39 cellular contexts compared by ENCODE assay signal in genomic region chr19:57961785-57962184, GRCh38. TPM values are rescaled to one million over a fixed set of nuclear protein-coding genes. Genes with fewer than 3 reads are reported as not detected.
"Had no signal": no experiment of that assay in that cellular context is flagged by ENCODE, and none has a peak within 500 bp of the region (broad histone marks: within the 10 kb centered on the region; RNA-seq: fewer than 3 reads in every experiment).

No MANE protein-coding gene starts in this region.

- H3K36me3 Mint-ChIP-seq: activated naive CD4-positive, alpha-beta T cell treated with anti-CD3 and anti-CD28 coated beads, Interleukin-2, amount 10 ng/mL, durations not matched to agents 7 days and 5 days had no signal

- H3K36me3 ChIP-seq: adrenal gland, ascending aorta, brain microvascular endothelial cell, breast epithelium, cardiac muscle cell had no signal

- H3K4me3 Mint-ChIP-seq: activated naive CD4-positive, alpha-beta T cell treated with anti-CD3 and anti-CD28 coated beads for 36 hours; activated naive CD4-positive, alpha-beta T cell treated with anti-CD3 and anti-CD28 coated beads, Interleukin-2, amount 10 ng/mL, durations not matched to agents 7 days and 5 days; activated naive CD4-positive, alpha-beta T cell treated with anti-CD3 and anti-CD28 coated beads, Interleukin-2, amount 50 U/mL, for 24 hours; activated naive CD8-positive, alpha-beta T cell; activated naive CD8-positive, alpha-beta T cell treated with anti-CD3 and anti-CD28 coated beads for 36 hours; activated naive CD8-positive, alpha-beta T cell treated with anti-CD3 and anti-CD28 coated beads, Interleukin-2, amount 10 ng/mL, durations not matched to agents 7 days and 5 days; activated naive CD8-positive, alpha-beta T cell treated with anti-CD3 and anti-CD28 coated beads, Interleukin-2, amount 50 U/mL, for 24 hours; activated T-cell treated with anti-CD3 and anti-CD28 coated beads, Interleukin-2, amount 50 U/mL, for 4 hours; activated T-cell treated with anti-CD3 and anti-CD28 coated beads, Interleukin-2, amount 50 U/mL, for 72 hours; activated T-helper 1 cell treated with anti-CD3 and anti-CD28 coated beads, Interleukin-12 subunit alpha, Interleukin-12 subunit beta, Interleukin-2, Interleukin-4 antibody, amounts not matched to agents 30 ng/mL and 10 ng/mL and 1 ng/mL, durations not matched to agents 14 hours and 24 hours and 36 hours; activated T-helper 17 cell treated with anti-CD3 and anti-CD28 coated beads, Interleukin-2, amount 50 U/mL, for 72 hours; brain; central memory CD8-positive, alpha-beta T cell had no signal

- FAIRE-seq: astrocyte, bronchial epithelial cell, colon had no signal

- H3K4me3 ChIP-seq: adrenal gland, ascending aorta, body of pancreas, breast epithelium, cardiac muscle cell had no signal

- ATAC-seq: activated naive CD4-positive, alpha-beta T cell treated with anti-CD3 and anti-CD28 coated beads, Interleukin-2, amount 50 U/mL, for 72 hours; activated naive CD8-positive, alpha-beta T cell treated with anti-CD3 and anti-CD28 coated beads, Interleukin-2, amount 50 U/mL, for 24 hours; activated T-cell treated with anti-CD3 and anti-CD28 coated beads, Interleukin-2, amount 50 U/mL, for 4 hours; activated T-cell treated with anti-CD3 and anti-CD28 coated beads, Interleukin-2, amount 50 U/mL, for 72 hours; activated T-helper 17 cell treated with anti-CD3 and anti-CD28 coated beads, Interleukin-2, amount 50 U/mL, for 72 hours; body of pancreas had no signal

- H3K4me1 ChIP-seq: adrenal gland, ascending aorta, body of pancreas, breast epithelium had no signal

- DNase-seq: activated effector memory CD4-positive, alpha-beta T cell treated with anti-CD3 and anti-CD28 coated beads, Interleukin-2, amount 50 U/mL, for 16 hours; activated effector memory CD4-positive, alpha-beta T cell treated with Interleukin-2 at 50 U/mL for 16 hours; activated gamma-delta T cell; activated gamma-delta T cell treated with Interleukin-2 at 50 U/mL for 16 hours; activated naive CD4-positive, alpha-beta T cell; activated naive CD4-positive, alpha-beta T cell treated with anti-CD3 and anti-CD28 coated beads for 36 hours; activated naive CD4-positive, alpha-beta T cell treated with anti-CD3 and anti-CD28 coated beads, Interleukin-2, amount 10 ng/mL, durations not matched to agents 7 days and 5 days; activated naive CD4-positive, alpha-beta T cell treated with anti-CD3 and anti-CD28 coated beads, Interleukin-2, amount 50 U/mL, for 16 hours; activated naive CD4-positive, alpha-beta T cell treated with Interleukin-2 at 50 U/mL for 16 hours; activated naive CD8-positive, alpha-beta T cell treated with anti-CD3 and anti-CD28 coated beads for 36 hours; activated naive CD8-positive, alpha-beta T cell treated with anti-CD3 and anti-CD28 coated beads, Interleukin-2, amount 10 ng/mL, durations not matched to agents 7 days and 5 days; activated naive CD8-positive, alpha-beta T cell treated with anti-CD3 and anti-CD28 coated beads, Interleukin-2, amount 50 U/mL, for 24 hours; activated T-cell treated with anti-CD3 and anti-CD28 coated beads, Interleukin-2, amount 50 U/mL, for 4 hours; activated T-cell treated with anti-CD3 and anti-CD28 coated beads, Interleukin-2, amount 50 U/mL, for 48 hours; activated T-cell treated with anti-CD3 and anti-CD28 coated beads, Interleukin-2, amount 50 U/mL, for 72 hours; adrenal gland; amniotic stem cell; amygdala; anterior cingulate cortex; aorta; body of pancreas; brain microvascular endothelial cell; caudate nucleus; central memory CD4-positive, alpha-beta T cell; cerebellar nuclear complex had no signal

- H3K4me1 Mint-ChIP-seq: activated naive CD4-positive, alpha-beta T cell treated with anti-CD3 and anti-CD28 coated beads, Interleukin-2, amount 10 ng/mL, durations not matched to agents 7 days and 5 days; activated naive CD4-positive, alpha-beta T cell treated with anti-CD3 and anti-CD28 coated beads, Interleukin-2, amount 50 U/mL, for 24 hours; activated naive CD8-positive, alpha-beta T cell treated with anti-CD3 and anti-CD28 coated beads for 36 hours; activated naive CD8-positive, alpha-beta T cell treated with anti-CD3 and anti-CD28 coated beads, Interleukin-2, amount 10 ng/mL, durations not matched to agents 7 days and 5 days; activated naive CD8-positive, alpha-beta T cell treated with anti-CD3 and anti-CD28 coated beads, Interleukin-2, amount 50 U/mL, for 24 hours; activated T-helper 17 cell treated with anti-CD3 and anti-CD28 coated beads, Interleukin-2, amount 50 U/mL, for 72 hours; brain; central memory CD8-positive, alpha-beta T cell had no signal

- H3K27ac ChIP-seq: adrenal gland, ascending aorta, body of pancreas, brain microvascular endothelial cell, breast epithelium, cardiac muscle cell had no signal

- H3K27ac Mint-ChIP-seq: activated naive CD4-positive, alpha-beta T cell treated with anti-CD3 and anti-CD28 coated beads for 36 hours; activated naive CD4-positive, alpha-beta T cell treated with anti-CD3 and anti-CD28 coated beads, Interleukin-2, amount 10 ng/mL, durations not matched to agents 7 days and 5 days; activated naive CD4-positive, alpha-beta T cell treated with anti-CD3 and anti-CD28 coated beads, Interleukin-2, amount 50 U/mL, for 24 hours; activated naive CD4-positive, alpha-beta T cell treated with anti-CD3 and anti-CD28 coated beads, Interleukin-2, amount 50 U/mL, for 72 hours; activated naive CD8-positive, alpha-beta T cell; activated naive CD8-positive, alpha-beta T cell treated with anti-CD3 and anti-CD28 coated beads for 36 hours; activated naive CD8-positive, alpha-beta T cell treated with anti-CD3 and anti-CD28 coated beads, Interleukin-2, amount 10 ng/mL, durations not matched to agents 7 days and 5 days; activated naive CD8-positive, alpha-beta T cell treated with anti-CD3 and anti-CD28 coated beads, Interleukin-2, amount 50 U/mL, for 24 hours; activated T-cell treated with anti-CD3 and anti-CD28 coated beads, Interleukin-2, amount 50 U/mL, for 72 hours; activated T-helper 1 cell treated with anti-CD3 and anti-CD28 coated beads, Interleukin-12 subunit alpha, Interleukin-12 subunit beta, Interleukin-2, Interleukin-4 antibody, amounts not matched to agents 30 ng/mL and 10 ng/mL and 1 ng/mL, durations not matched to agents 14 hours and 24 hours and 36 hours; activated T-helper 17 cell treated with anti-CD3 and anti-CD28 coated beads, Interleukin-2, amount 50 U/mL, for 72 hours; activated T-helper 2 cell treated with anti-CD3 and anti-CD28 coated beads, Interferon-gamma antibody, Interleukin-2, Interleukin-4, amounts not matched to agents 10 μg/mL and 5 μg/mL and 100 μg/mL, durations not matched to agents 14 hours and 24 hours and 36 hours; brain had no signal

- H3K27me3 Mint-ChIP-seq: activated naive CD4-positive, alpha-beta T cell treated with anti-CD3 and anti-CD28 coated beads, Interleukin-2, amount 10 ng/mL, durations not matched to agents 7 days and 5 days; activated naive CD8-positive, alpha-beta T cell; activated naive CD8-positive, alpha-beta T cell treated with anti-CD3 and anti-CD28 coated beads for 36 hours; activated naive CD8-positive, alpha-beta T cell treated with anti-CD3 and anti-CD28 coated beads, Interleukin-2, amount 10 ng/mL, durations not matched to agents 7 days and 5 days; activated naive CD8-positive, alpha-beta T cell treated with anti-CD3 and anti-CD28 coated beads, Interleukin-2, amount 50 U/mL, for 24 hours; activated T-helper 17 cell treated with anti-CD3 and anti-CD28 coated beads, Interleukin-2, amount 50 U/mL, for 72 hours; central memory CD8-positive, alpha-beta T cell had no signal

- H3K27me3 ChIP-seq: adrenal gland, ascending aorta, body of pancreas, brain microvascular endothelial cell, breast epithelium, cardiac muscle cell had no signal

RNA-seq across cellular contexts. Expression of gene C19orf18, which starts 12.5 kb away (rescaled TPM):
- total RNA-seq: activated naive CD8-positive, alpha-beta T cell treated with anti-CD3 and anti-CD28 coated beads for 36 hours; activated T-cell treated with anti-CD3 and anti-CD28 coated beads, Interleukin-2, amount 50 U/mL, for 4 hours; activated T-helper 1 cell treated with anti-CD3 and anti-CD28 coated beads, Interleukin-12 subunit alpha, Interleukin-12 subunit beta, Interleukin-2, Interleukin-4 antibody, amounts not matched to agents 30 ng/mL and 10 ng/mL and 1 ng/mL, durations not matched to agents 14 hours and 24 hours and 36 hours; ascending aorta had no signal
